25 cellular contexts compared by ENCODE assay signal in the genomic region with DNA sequence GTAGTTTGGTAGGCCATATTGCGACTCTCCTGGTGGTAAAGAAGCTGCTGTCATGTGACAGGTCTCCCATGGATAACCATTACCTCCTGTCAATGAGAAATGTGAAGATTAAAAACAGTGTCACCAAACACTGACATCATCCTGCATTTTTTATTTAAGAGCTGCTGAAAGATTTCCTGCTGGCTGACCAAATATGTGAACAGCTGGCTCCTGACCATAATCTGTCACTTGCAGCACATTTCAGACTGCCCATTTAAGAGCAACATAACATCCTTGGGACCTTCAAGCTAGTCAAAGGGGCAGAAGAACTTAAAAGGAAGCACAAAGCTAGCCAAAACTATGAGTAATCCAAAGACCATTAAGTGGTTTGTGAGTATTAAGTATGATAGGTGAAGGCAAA.
A peak's percentile ranks its signal among the peaks of the same experiment; 100 is the strongest.
DNase-seq lines count a peak whose midpoint lies in the region; ATAC-seq and TF ChIP-seq lines count a peak whose summit lies in the region.
"Had no signal": no experiment of that assay in that cellular context is flagged by ENCODE, and none has a peak within 500 bp of the region (broad histone marks: within the 10 kb centered on the region; RNA-seq: fewer than 3 reads in every experiment).

No MANE protein-coding gene starts in this region.

- no peak overlapping the region for H2AFZ ChIP-seq in SK-N-SH (ENCODE audit: low read depth)

- no peaks in the 10 kb centered on the region for H3K27me3 ChIP-seq in SK-N-SH (ENCODE audit: insufficient read depth)
- no peaks in the 10 kb centered on the region for H3K27me3 ChIP-seq in gastrocnemius medialis
- H3K27me3 ChIP-seq: cardiac muscle cell, esophagus muscularis mucosa, tibial artery had no signal

- peaks cover 0 to 6% of the 10 kb centered on the region in 2 donors for H3K36me3 Mint-ChIP-seq in activated naive CD4-positive, alpha-beta T cell treated with anti-CD3 and anti-CD28 coated beads, Interleukin-2, amount 50 U/mL, for 72 hours
- H3K36me3 Mint-ChIP-seq: activated naive CD4-positive, alpha-beta T cell treated with anti-CD3 and anti-CD28 coated beads, Interleukin-2, amount 50 U/mL, for 24 hours; CD14-positive monocyte; memory B cell; natural killer cell treated with Interleukin-12 subunit alpha and Interleukin-12 subunit beta and Interleukin-15 and Interleukin-18, amount 100 ng/mL, for 72 hours; stimulated activated naive B cell treated with anti-CD40 and anti-IgM and Interleukin-4, amounts not matched to agents 10 μg/mL and 1 μg/mL and 100 μg/mL, for 72 hours had no signal

- H3K9me2 ChIP-seq in SK-N-SH = no peaks in the 10 kb centered on the region

- H3K4me3 ChIP-seq in SK-N-SH (ENCODE audit: low read depth in 2 of 2, low read length in 1 of 2) = no peak overlapping the region
- H3K4me3 ChIP-seq in gastrocnemius medialis = no peak overlapping the region
- H3K4me3 ChIP-seq: A549, cardiac muscle cell, esophagus muscularis mucosa, psoas muscle, tibial artery had no signal

- H3K4me2 ChIP-seq in SK-N-SH = no peak overlapping the region
- H3K4me2 ChIP-seq: A549 had no signal

- H3K36me3 ChIP-seq in SK-N-SH (replicated peaks in 1 of 2; ENCODE audit: control insufficient read depth in 1 of 2, insufficient read depth in 2 of 2, low read length in 1 of 2) (no peaks in the 10 kb centered on the region), gastrocnemius medialis (no peaks in the 10 kb centered on the region)
- H3K36me3 ChIP-seq: cardiac muscle cell, esophagus muscularis mucosa, tibial artery had no signal

- H3K9me3 ChIP-seq in SK-N-SH (no peaks in the 10 kb centered on the region), gastrocnemius medialis (no peaks in the 10 kb centered on the region)
- H3K9me3 ChIP-seq: tibial artery had no signal

- TF ChIP-seq CTCF in SK-N-SH (IDR thresholded peaks at IDR 0.05) (no peak), gastrocnemius medialis (IDR thresholded peaks at IDR 0.05 in 4 of 5, conservative IDR thresholded peaks at IDR 0.05 in 1 of 5) (no peak)

- no peak for TF ChIP-seq EP300 in SK-N-SH (IDR thresholded peaks at IDR 0.05; ENCODE audit: borderline replicate concordance in 1 of 2, low read depth in 1 of 2, low read length in 1 of 2)

- intact Hi-C loops in sciatic nerve (cut with DNase I) = no loop called here
- intact Hi-C loops in gastrocnemius medialis (cut with DNase I; ENCODE audit: low total_unique reads) = no loop called here

- H4K20me1 ChIP-seq in SK-N-SH (ENCODE audit: insufficient read depth) = no peaks in the 10 kb centered on the region

- H3K9me3 Mint-ChIP-seq in activated naive CD4-positive, alpha-beta T cell treated with anti-CD3 and anti-CD28 coated beads, Interleukin-2, amount 50 U/mL, for 72 hours = peaks cover 18 to 19% of the 10 kb centered on the region in 2 donors

- H3F3A ChIP-seq in SK-N-SH (replicated peaks; ENCODE audit: insufficient read depth) = no peaks in the 10 kb centered on the region

- WGBS in SK-N-SH (ENCODE audit: low lambda C conversion rate) = 29% methylated on average over 1 of the region's 1 CpG

- H3K79me2 ChIP-seq in SK-N-SH (ENCODE audit: insufficient read depth) = no peaks in the 10 kb centered on the region

- H3K27ac Mint-ChIP-seq in activated naive CD4-positive, alpha-beta T cell treated with anti-CD3 and anti-CD28 coated beads, Interleukin-2, amount 50 U/mL, for 72 hours = no peak overlapping the region
- H3K27ac Mint-ChIP-seq: activated naive CD4-positive, alpha-beta T cell treated with anti-CD3 and anti-CD28 coated beads, Interleukin-2, amount 50 U/mL, for 24 hours; CD14-positive monocyte; memory B cell; natural killer cell treated with Interleukin-12 subunit alpha and Interleukin-12 subunit beta and Interleukin-15 and Interleukin-18, amount 100 ng/mL, for 72 hours; stimulated activated naive B cell treated with anti-CD40 and anti-IgM and Interleukin-4, amounts not matched to agents 10 μg/mL and 1 μg/mL and 100 μg/mL, for 72 hours had no signal

- in situ Hi-C loops in gastrocnemius medialis (cut with MboI; ENCODE audit: low sequenced_read_pairs in 4 of 4) = no loop called here

- POLR2A ChIA-PET in SK-N-SH (lab: Yijun Ruan, JAX) = no interaction called here

- CTCF ChIA-PET in SK-N-SH (lab: Yijun Ruan, JAX) = no interaction called here

- no peak for TF ChIP-seq RAD21 in SK-N-SH (IDR thresholded peaks at IDR 0.05; ENCODE audit: low read length)

- no peak overlapping the region for H3K27ac ChIP-seq in SK-N-SH (ENCODE audit: low read depth in 2 of 2, low read length in 1 of 2)
- no peak overlapping the region for H3K27ac ChIP-seq in gastrocnemius medialis
- H3K27ac ChIP-seq: A549, cardiac muscle cell, esophagus muscularis mucosa, psoas muscle, tibial artery had no signal

- H3K4me1 ChIP-seq in SK-N-SH (ENCODE audit: control insufficient read depth in 1 of 2, insufficient read depth in 2 of 2, low read depth in 1 of 2, low read length in 1 of 2) (no peaks in the 10 kb centered on the region), gastrocnemius medialis (no peaks in the 10 kb centered on the region)
- H3K4me1 ChIP-seq: A549, psoas muscle, tibial artery had no signal

- DNase-seq in SK-N-SH (no peak), RKO (ENCODE audit: low spot score) (peak; percentile 3), glomerular visceral epithelial cell (ENCODE audit: extremely low spot score) (peak; percentile 64), sciatic nerve (ENCODE audit: low spot score) (no peak), gastrocnemius medialis (no peak)
- DNase-seq in activated naive CD4-positive, alpha-beta T cell treated with anti-CD3 and anti-CD28 coated beads, Interleukin-2, amount 50 U/mL, for 72 hours (ENCODE audit: low spot score in 2 of 2) = no peak
- DNase-seq: activated CD4-positive, alpha-beta T cell treated with anti-CD3 and anti-CD28 coated beads, Interleukin-2, amount 50 U/mL, for 1 hour; DND-41; head of caudate nucleus; IMR-90; MM.1S; NCI-H187 treated with DMSO at 0.1 percent for 48 hours; NCI-H510A; psoas muscle; stimulated activated naive B cell treated with anti-CD40 and anti-IgM and Interleukin-4, amounts not matched to agents 10 μg/mL and 1 μg/mL and 100 μg/mL, for 72 hours; tibial artery had no signal

- H3K9ac ChIP-seq in SK-N-SH = no peak overlapping the region

- ATAC-seq in SK-N-SH treated with all-trans-retinoic acid at 6 μM for 48 hours (no peak), sciatic nerve (no peak), HG03520 (IDR thresholded peaks at IDR 0.05; ENCODE audit: unreplicated experiment) (no peak), gastrocnemius medialis (no peak)
- no peak for ATAC-seq in activated naive CD4-positive, alpha-beta T cell treated with anti-CD3 and anti-CD28 coated beads, Interleukin-2, amount 50 U/mL, for 72 hours
- ATAC-seq: A549; natural killer cell treated with Interleukin-12 subunit alpha and Interleukin-12 subunit beta and Interleukin-15 and Interleukin-18, amount 100 ng/mL, for 72 hours; psoas muscle; stimulated activated naive B cell treated with anti-CD40 and anti-IgM and Interleukin-4, amounts not matched to agents 10 μg/mL and 1 μg/mL and 100 μg/mL, for 72 hours had no signal

- no peak for TF ChIP-seq POLR2A in gastrocnemius medialis (IDR thresholded peaks at IDR 0.05)

TF ChIP-seq in SK-N-SH, 30 proteins besides CTCF, POLR2A, EP300 and RAD21 (continues in another document):
- TF ChIP-seq YY1 (IDR thresholded peaks at IDR 0.05; ENCODE audit: low read depth) (no peak), FOSL2 (IDR thresholded peaks at IDR 0.05; ENCODE audit: borderline replicate concordance, low read depth) (peak; percentile 41; the same call in 1 of the 2 replicates), SMC3 (IDR thresholded peaks at IDR 0.05; ENCODE audit: low read depth, low read length) (no peak)
- TF ChIP-seq, protein P1, sequence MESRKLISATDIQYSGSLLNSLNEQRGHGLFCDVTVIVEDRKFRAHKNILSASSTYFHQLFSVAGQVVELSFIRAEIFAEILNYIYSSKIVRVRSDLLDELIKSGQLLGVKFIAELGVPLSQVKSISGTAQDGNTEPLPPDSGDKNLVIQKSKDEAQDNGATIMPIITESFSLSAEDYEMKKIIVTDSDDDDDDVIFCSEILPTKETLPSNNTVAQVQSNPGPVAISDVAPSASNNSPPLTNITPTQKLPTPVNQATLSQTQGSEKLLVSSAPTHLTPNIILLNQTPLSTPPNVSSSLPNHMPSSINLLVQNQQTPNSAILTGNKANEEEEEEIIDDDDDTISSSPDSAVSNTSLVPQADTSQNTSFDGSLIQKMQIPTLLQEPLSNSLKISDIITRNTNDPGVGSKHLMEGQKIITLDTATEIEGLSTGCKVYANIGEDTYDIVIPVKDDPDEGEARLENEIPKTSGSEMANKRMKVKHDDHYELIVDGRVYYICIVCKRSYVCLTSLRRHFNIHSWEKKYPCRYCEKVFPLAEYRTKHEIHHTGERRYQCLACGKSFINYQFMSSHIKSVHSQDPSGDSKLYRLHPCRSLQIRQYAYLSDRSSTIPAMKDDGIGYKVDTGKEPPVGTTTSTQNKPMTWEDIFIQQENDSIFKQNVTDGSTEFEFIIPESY (IDR thresholded peaks at IDR 0.05; ENCODE audit: borderline replicate concordance, low read depth) = no peak

TF ChIP-seq in SK-N-SH treated with all-trans-retinoic acid at 6 μM for 48 hours, 23 proteins besides CTCF, POLR2A, EP300 and RAD21:
- TF ChIP-seq OSR1 (CRISPR knock-in tag; IDR thresholded peaks at IDR 0.05) = no peak
TF ChIP-seq in SK-N-SH treated with all-trans-retinoic acid at 6 μM for 48 hours: peak in this region for 0.

Comparison
In these comparisons a context has a peak if more than half of its experiments do, and no peak if none do; other contexts are left out.
1. DNase-seq: peak in RKO (single experiment) and glomerular visceral epithelial cell (single experiment); none in SK-N-SH (single experiment), sciatic nerve (single experiment), activated naive CD4-positive, alpha-beta T cell treated with anti-CD3 and anti-CD28 coated beads, Interleukin-2, amount 50 U/mL, for 72 hours (0 of 2) and gastrocnemius medialis (0 of 2).